Comparison of ENCODE assay signal across 15 cellular contexts in genomic region chr6:89348372-89348771, GRCh38. TPM values are rescaled to one million over a fixed set of nuclear protein-coding genes. Genes with fewer than 3 reads are reported as not detected.
DNase-seq lines count a peak whose midpoint lies in the region; ATAC-seq lines count a peak whose summit lies in the region.
"Had no signal": no experiment of that assay in that cellular context is flagged by ENCODE, and none has a peak within 500 bp of the region (broad histone marks: within the 10 kb centered on the region; RNA-seq: fewer than 3 reads in every experiment).

No MANE protein-coding gene starts in this region.

- DNase-seq in GM03348 (ENCODE audit: low spot score) (peak; percentile 14), NCI-H226 (peak; percentile 81), renal cortical epithelial cell (ENCODE audit: low read depth) (peak; percentile 64), NCI-H524 treated with DMSO at 0.1 percent for 48 hours (lab: John Stamatoyannopoulos, UW) (no peak), activated gamma-delta T cell treated with Interleukin-2 at 50 U/mL for 16 hours (no peak)
- no peak for DNase-seq in effector memory CD8-positive, alpha-beta T cell
- DNase-seq: CD4-positive, CD25-positive, alpha-beta regulatory T cell; GOT3; mucosa of descending colon; NCI-H510A treated with DMSO at 0.1 percent for 48 hours; right lobe of liver had no signal

- peaks cover 52 to 65% of the 10 kb centered on the region in 2 donors for H3K4me1 Mint-ChIP-seq in effector memory CD8-positive, alpha-beta T cell (ENCODE audit: low read depth in 2 of 2)

- H3K9me3 Mint-ChIP-seq in effector memory CD8-positive, alpha-beta T cell: no peaks in the 10 kb centered on the region
- H3K9me3 Mint-ChIP-seq: activated naive CD4-positive, alpha-beta T cell treated with anti-CD3 and anti-CD28 coated beads, Interleukin-2, amount 50 U/mL, for 72 hours; CD4-positive, CD25-positive, alpha-beta regulatory T cell; T-helper 2 cell treated with Interferon-gamma antibody and Interleukin-4, amounts not matched to agents 5 μg/mL and 100 μg/mL, for 36 hours had no signal

- no peaks in the 10 kb centered on the region for H3K27me3 Mint-ChIP-seq in effector memory CD8-positive, alpha-beta T cell
- H3K27me3 Mint-ChIP-seq: CD4-positive, CD25-positive, alpha-beta regulatory T cell had no signal

- ATAC-seq in effector memory CD8-positive, alpha-beta T cell (replicated peaks): no peak
- no peak for ATAC-seq in HG03045 (IDR thresholded peaks at IDR 0.05; ENCODE audit: unreplicated experiment)
- ATAC-seq: activated naive CD4-positive, alpha-beta T cell treated with anti-CD3 and anti-CD28 coated beads, Interleukin-2, amount 50 U/mL, for 72 hours; mucosa of descending colon; right lobe of liver had no signal

- H3K36me3 Mint-ChIP-seq in effector memory CD8-positive, alpha-beta T cell (ENCODE audit: insufficient read depth): peaks cover 14% of the 10 kb centered on the region
- H3K36me3 Mint-ChIP-seq: CD4-positive, CD25-positive, alpha-beta regulatory T cell had no signal

- H3K4me3 Mint-ChIP-seq in effector memory CD8-positive, alpha-beta T cell: no peak overlapping the region
- H3K4me3 Mint-ChIP-seq: T-helper 2 cell treated with Interferon-gamma antibody and Interleukin-4, amounts not matched to agents 5 μg/mL and 100 μg/mL, for 36 hours had no signal

- peak overlapping the region; percentile 4 to 98 for H3K27ac Mint-ChIP-seq in effector memory CD8-positive, alpha-beta T cell
- H3K27ac Mint-ChIP-seq: activated naive CD4-positive, alpha-beta T cell treated with anti-CD3 and anti-CD28 coated beads, Interleukin-2, amount 50 U/mL, for 72 hours had no signal

RNA-seq across cellular contexts. Expression of gene UBE2J1, which starts 4.2 kb away (rescaled TPM):
- 35.0 and 53.3 TPM in 2 replicates for total RNA-seq in renal cortical epithelial cell

RNA-seq across cellular contexts. Expression of gene GABRR2, which starts 33.3 kb away (rescaled TPM):
- 0.05 TPM in 1 of 2 replicates, not detected in the other for total RNA-seq in renal cortical epithelial cell
- total RNA-seq: RPMI7951 had no signal

Comparison
In these comparisons a context has a peak if more than half of its experiments do, and no peak if none do; other contexts are left out.
1. DNase-seq: peak in GM03348 (single experiment), NCI-H226 (single experiment) and renal cortical epithelial cell (single experiment); none in effector memory CD8-positive, alpha-beta T cell (0 of 3), NCI-H524 treated with DMSO at 0.1 percent for 48 hours (single experiment) and activated gamma-delta T cell treated with Interleukin-2 at 50 U/mL for 16 hours (single experiment).